In genomic region chr18:50816767-50817166, GRCh38 we compare ENCODE assay signal across 15 cellular contexts. TPM values are rescaled to one million over a fixed set of nuclear protein-coding genes. Genes with fewer than 3 reads are reported as not detected.
A peak's percentile ranks its signal among the peaks of the same experiment; 100 is the strongest.
DNase-seq lines count a peak whose midpoint lies in the region; ATAC-seq, FAIRE-seq and TF ChIP-seq lines count a peak whose summit lies in the region.
"Had no signal": no experiment of that assay in that cellular context is flagged by ENCODE, and none has a peak within 500 bp of the region (broad histone marks: within the 10 kb centered on the region; RNA-seq: fewer than 3 reads in every experiment).

No MANE protein-coding gene starts in this region.

- ATAC-seq in GM18502 (IDR thresholded peaks at IDR 0.05; ENCODE audit: poor library complexity, unreplicated experiment) (peak; percentile 58), HG02884 (IDR thresholded peaks at IDR 0.05; ENCODE audit: unreplicated experiment) (peak; percentile 50), GM12878 (peak; percentile 42), GM18498 (IDR thresholded peaks at IDR 0.05; ENCODE audit: unreplicated experiment) (no peak)
- ATAC-seq: foreskin keratinocyte, left lobe of liver had no signal

- SMC1A ChIA-PET in GM12878 (lab: Charles Lee; ENCODE audit: uncharacterized antibody, unreplicated experiment): interaction anchor here (0.6 to 2.1 kb wide), 8 partner anchors 8 to 237 kb away, joined by 3 to 6 read pairs (median 4); no protein-coding TSS in a partner anchor

- peaks cover 3% of the 10 kb centered on the region for H3K9me3 Mint-ChIP-seq in neural progenitor cell
- H3K9me3 Mint-ChIP-seq: activated CD4-positive, alpha-beta memory T cell treated with anti-CD3 and anti-CD28 coated beads, Interleukin-2, amount 10 ng/mL, durations not matched to agents 7 days and 5 days had no signal

- H3K79me2 ChIP-seq in GM12878 (ENCODE audit: control insufficient read depth, insufficient read depth, low read length) (no peaks in the 10 kb centered on the region), neural progenitor cell (ENCODE audit: low read depth) (no peaks in the 10 kb centered on the region)

- TF ChIP-seq CTCF in GM12878 (IDR thresholded peaks at IDR 0.05 in 2 of 3, conservative IDR thresholded peaks at IDR 0.05 in 1 of 3; ENCODE audit: control insufficient read depth in 2 of 3, extremely low read depth in 1 of 3, insufficient read depth in 1 of 3, low read depth in 3 of 3, low read length in 3 of 3): no peak
- no peak for TF ChIP-seq CTCF in neural progenitor cell (IDR thresholded peaks at IDR 0.05)
- TF ChIP-seq CTCF in GM20000 (IDR thresholded peaks at IDR 0.05; ENCODE audit: extremely low read depth, missing control alignments): no peak

- H4K20me1 ChIP-seq in GM12878 (ENCODE audit: control insufficient read depth, insufficient read depth) (no peaks in the 10 kb centered on the region), neural progenitor cell (ENCODE audit: low read depth) (no peaks in the 10 kb centered on the region)

- TF ChIP-seq POLR2A in GM12878 (IDR thresholded peaks at IDR 0.05; ENCODE audit: low read depth, low read length): no peak

- TF ChIP-seq RAD21 in GM12878 (IDR thresholded peaks at IDR 0.05; ENCODE audit: insufficient read depth, low read depth, low read length): no peak

- WGBS in GM12878 (ENCODE audit: insufficient coverage, insufficient replicate concordance, low lambda C conversion rate, missing lambda C conversion rate): 0% methylated on average over 4 of the region's 4 CpGs

- H3K36me3 Mint-ChIP-seq in neural progenitor cell: no peaks in the 10 kb centered on the region

- H3K4me3 Mint-ChIP-seq in neural progenitor cell: no peak overlapping the region
- H3K4me3 Mint-ChIP-seq: activated CD4-positive, alpha-beta memory T cell treated with anti-CD3 and anti-CD28 coated beads, Interleukin-2, amount 10 ng/mL, durations not matched to agents 7 days and 5 days had no signal

- H2AFZ ChIP-seq in GM12878 (ENCODE audit: control insufficient read depth, low read depth, low read length): peak overlapping the region; percentile 33
- H2AFZ ChIP-seq in neural progenitor cell (replicated peaks): no peak overlapping the region

- RAD21 ChIA-PET in GM12878 (lab: Charles Lee; ENCODE audit: unreplicated experiment): interaction anchor here (0.5 to 1.4 kb wide), 3 partner anchors 36 to 234 kb away, joined by 3 to 4 read pairs (median 4); no protein-coding TSS in a partner anchor

- H3K4me2 ChIP-seq in GM12878 (ENCODE audit: control insufficient read depth, insufficient read depth) (peak overlapping the region; percentile 47), neural progenitor cell (peak overlapping the region; percentile 42)

- H3K27me3 Mint-ChIP-seq in neural progenitor cell (ENCODE audit: insufficient read depth, low read depth): peaks cover 3% of the 10 kb centered on the region

- no peaks in the 10 kb centered on the region for H3K36me3 ChIP-seq in GM12878 (ENCODE audit: control insufficient read depth in 2 of 2, insufficient read depth in 2 of 2, low read length in 1 of 2)
- H3K36me3 ChIP-seq in neural progenitor cell: no peaks in the 10 kb centered on the region

- H3K27me3 ChIP-seq in GM12878 (replicated peaks in 1 of 2; ENCODE audit: control insufficient read depth in 2 of 2, insufficient read depth in 2 of 2, low read length in 1 of 2) (no peaks in the 10 kb centered on the region), neural progenitor cell (no peaks in the 10 kb centered on the region)
- H3K27me3 ChIP-seq: foreskin keratinocyte had no signal

- no peaks in the 10 kb centered on the region for H3F3A ChIP-seq in neural progenitor cell (ENCODE audit: low read depth)

- peaks cover 18% of the 10 kb centered on the region for H3K4me1 Mint-ChIP-seq in neural progenitor cell
- H3K4me1 Mint-ChIP-seq: activated CD4-positive, alpha-beta memory T cell treated with anti-CD3 and anti-CD28 coated beads, Interleukin-2, amount 10 ng/mL, durations not matched to agents 7 days and 5 days had no signal

- H3K4me3 ChIP-seq in GM12878 (no peak overlapping the region), neural progenitor cell (no peak overlapping the region)

- H3K27ac ChIP-seq in GM12878 (ENCODE audit: control insufficient read depth, insufficient read depth) (no peak overlapping the region), neural progenitor cell (no peak overlapping the region)
- H3K27ac ChIP-seq: C4-2B, foreskin keratinocyte had no signal

- H3K9me3 ChIP-seq in GM12878 (replicated peaks; ENCODE audit: control insufficient read depth, insufficient read depth, low read length): no peaks in the 10 kb centered on the region
- no peaks in the 10 kb centered on the region for H3K9me3 ChIP-seq in neural progenitor cell (ENCODE audit: low read depth)

- POLR2A ChIA-PET in GM12878 (lab: Charles Lee): interaction anchor here (1.3 kb wide), 1 partner anchor 213 kb away, joined by 3 read pairs; the partner anchor contains the start of gene SMAD4

- CTCF ChIA-PET in GM12878 (lab: Yijun Ruan, JAX): interaction anchor here (0.6 to 6.4 kb wide), 5 partner anchors 40 to 1611 kb away, joined by 3 to 46 read pairs (median 4); no protein-coding TSS in a partner anchor

- intact Hi-C loops in GM12878 (cut with micrococcal nuclease; ENCODE audit: unreplicated experiment): no loop called here

- no peak overlapping the region for H3K9ac ChIP-seq in GM12878 (ENCODE audit: control insufficient read depth, insufficient read depth, low read length)
- H3K9ac ChIP-seq in neural progenitor cell: no peak overlapping the region

- H3K4me1 ChIP-seq in GM12878 (ENCODE audit: control insufficient read depth, insufficient read depth, low read length) (peaks cover 6% of the 10 kb centered on the region; the same call in 1 of the 2 replicates), neural progenitor cell (peaks cover 27% of the 10 kb centered on the region)
- H3K4me1 ChIP-seq: foreskin keratinocyte had no signal

- FAIRE-seq in GM12878 (lab: Jason Lieb, UNC): peak; percentile 49

- no peak for TF ChIP-seq EP300 in GM12878 (IDR thresholded peaks at IDR 0.05; ENCODE audit: borderline replicate concordance in 1 of 2, control insufficient read depth in 1 of 2, low read depth in 2 of 2, low read length in 2 of 2)

- in situ Hi-C loops in GM12878 (cut with MboI): loop anchor here (10.0 kb wide), 1 partner anchor 228 kb away; no protein-coding TSS in a partner anchor

- DNase-seq in GM12878 (ENCODE audit: low read depth, low spot score) (no peak), neural progenitor cell (ENCODE audit: low spot score) (peak; percentile 33), GM20000 (ENCODE audit: low spot score) (no peak), NCI-H226 (no peak), GF-D8 (lab: John Stamatoyannopoulos, UW) (no peak)
- DNase-seq: activated CD4-positive, alpha-beta memory T cell treated with anti-CD3 and anti-CD28 coated beads, Interleukin-2, amount 10 ng/mL, durations not matched to agents 7 days and 5 days; dermis blood vessel endothelial cell; foreskin keratinocyte; NCI-H2081 treated with DMSO at 0.1 percent for 48 hours had no signal

- BruUV-seq in GM12878 (replicated peaks; lab: Mats Ljungman, UMichigan): no TSS peak

- H3K27ac Mint-ChIP-seq in neural progenitor cell: peak overlapping the region; percentile 64
- H3K27ac Mint-ChIP-seq: activated CD4-positive, alpha-beta memory T cell treated with anti-CD3 and anti-CD28 coated beads, Interleukin-2, amount 10 ng/mL, durations not matched to agents 7 days and 5 days had no signal

TF ChIP-seq in GM12878, 131 proteins besides CTCF, POLR2A, EP300 and RAD21:
- TF ChIP-seq LARP7 (IDR thresholded peaks at IDR 0.05): no peak
- TF ChIP-seq PAX5 (IDR thresholded peaks at IDR 0.05; ENCODE audit: borderline replicate concordance, low read depth, low read length): peak; percentile 58; the same call in 1 of the 2 replicates
- TF ChIP-seq TAF1 (IDR thresholded peaks at IDR 0.05; ENCODE audit: borderline replicate concordance, low read depth, low read length): no peak

RNA-seq across cellular contexts. Expression of gene MRO, which starts 3.0 kb away (rescaled TPM):
- total RNA-seq in GM12878 (2013; cell fraction: nucleolus; rRNA removed): not detected in 2 replicates
- not detected in 2 replicates for total RNA-seq in GM12878 (2014; rRNA removed)
- not detected in 2 replicates for total RNA-seq in GM12878 (2014; rRNA removed; fragmentation: Illumina TruSeq; extraction: Trizol)
- total RNA-seq in GM12878 (2021): not detected in 2 replicates
- not detected for polyA plus RNA-seq in GM12878 (2011; ENCODE audit: low read depth)
- polyA plus RNA-seq in GM12878 (2011; rRNA removed): 0.18 and 0.23 TPM in 2 replicates
- polyA plus RNA-seq in GM12878 (2011; cell fraction: cytosol; rRNA removed): 0.02 and 0.03 TPM in 2 replicates
- polyA plus RNA-seq in GM12878 (2011; cell fraction: nucleus; rRNA removed): 0.03 TPM in 1 of 2 replicates, not detected in the other
- polyA plus RNA-seq in GM12878 (2012): not detected in 2 replicates
- not detected in 2 replicates for polyA plus RNA-seq in GM12878 (2014; fragmentation: Illumina TruSeq; extraction: Trizol)
- polyA plus RNA-seq in GM12878 (2014; fragmentation: Nextera tagmentation; extraction: Ambion mirVana): under 1 TPM in 1 of 2 experiments, not detected in 1; 0.11 TPM
- polyA plus RNA-seq in GM12878 (2014; rRNA removed): not detected in 2 replicates
- polyA plus RNA-seq in GM12878 (2016; fragmentation: Nextera tagmentation; extraction: Ambion mirVana): not detected
- polyA minus RNA-seq in GM12878 (2011; rRNA and poly(A)+ RNA removed): not detected in 2 replicates
- polyA minus RNA-seq in GM12878 (2011; cell fraction: cytosol; rRNA and poly(A)+ RNA removed): not detected in 2 replicates
- polyA minus RNA-seq in GM12878 (2011; cell fraction: nucleus; rRNA and poly(A)+ RNA removed): not detected in 2 replicates
- total RNA-seq in neural progenitor cell (ENCODE audit: low replicate concordance): 0.06 TPM in 1 of 2 replicates, not detected in the other
- total RNA-seq: activated CD4-positive, alpha-beta memory T cell treated with anti-CD3 and anti-CD28 coated beads, Interleukin-2, amount 10 ng/mL, durations not matched to agents 7 days and 5 days; foreskin keratinocyte; T-helper 1 cell treated with Interleukin-12 subunit alpha and Interleukin-12 subunit beta and Interleukin-4 antibody, amounts not matched to agents 30 ng/mL and 1 ng/mL, for 36 hours had no signal
- polyA plus RNA-seq: foreskin keratinocyte had no signal
